In genomic region chr11:100863080-100863581, GRCh38 we compare ENCODE assay signal across 8 cellular contexts.
DNase-seq lines count a peak whose midpoint lies in the region; ATAC-seq, FAIRE-seq and TF ChIP-seq lines count a peak whose summit lies in the region.

No MANE protein-coding gene starts in this region.

- H4K91ac ChIP-seq in H1 (replicated peaks; ENCODE audit: insufficient read length, low read length) = no peak overlapping the region

- H3K56ac ChIP-seq in H1 (replicated peaks; ENCODE audit: insufficient read length, low read depth, low read length) = no peak overlapping the region

- H3K23me2 ChIP-seq in H1 (ENCODE audit: low read depth, low read length) = no peaks in the 10 kb centered on the region

- H2AFZ ChIP-seq in H1 (ENCODE audit: low read length) = no peak overlapping the region

- H2BK20ac ChIP-seq in H1 (ENCODE audit: low read length) = no peak overlapping the region

- H3K4ac ChIP-seq in H1 (replicated peaks; ENCODE audit: insufficient read length, low read depth, low read length) = no peak overlapping the region

- H3K9me3 ChIP-seq in H1 (ENCODE audit: insufficient read depth in 2 of 2, low read depth in 1 of 2, low read length in 1 of 2) = no peaks in the 10 kb centered on the region
- H3K9me3 ChIP-seq in gastrocnemius medialis = no peaks in the 10 kb centered on the region

- no peak for FAIRE-seq in H1 (lab: Jason Lieb, UNC)

- H3K18ac ChIP-seq in H1 (ENCODE audit: extremely low read depth, low read length) = no peak overlapping the region

- in situ Hi-C loops in gastrocnemius medialis (cut with MboI; ENCODE audit: low sequenced_read_pairs in 4 of 4) = no loop called here

- POLR2A ChIA-PET in H1 (lab: Charles Lee; ENCODE audit: partially characterized antibody) = no interaction called here

- H3K23ac ChIP-seq in H1 (ENCODE audit: insufficient read length) = no peak overlapping the region

- TF ChIP-seq EP300 in H1 (IDR thresholded peaks at IDR 0.05; ENCODE audit: borderline replicate concordance in 1 of 2, low read depth in 2 of 2, low read length in 2 of 2) = no peak

- H3K36me3 ChIP-seq in H1 (ENCODE audit: control insufficient read depth in 2 of 4, insufficient read depth in 4 of 4, low read length in 3 of 4) (no peaks in the 10 kb centered on the region), gastrocnemius medialis (no peaks in the 10 kb centered on the region)

- H4K8ac ChIP-seq in H1 (ENCODE audit: extremely low read depth, insufficient read depth, low read length) = no peak overlapping the region

- TF ChIP-seq POLR2A in H1 (IDR thresholded peaks at IDR 0.05; ENCODE audit: control extremely low read depth in 1 of 2, low read depth in 2 of 2, low read length in 2 of 2) = no peak
- TF ChIP-seq POLR2A in gastrocnemius medialis (IDR thresholded peaks at IDR 0.05) = no peak

- CTCF ChIA-PET in H1 (lab: Charles Lee; ENCODE audit: partially characterized antibody) = interaction anchor here (0.6 kb wide), 1 partner anchor 12 kb away, joined by 3 read pairs; no protein-coding TSS in a partner anchor

- no peak for TF ChIP-seq RAD21 in H1 (IDR thresholded peaks at IDR 0.05 in 1 of 2, conservative IDR thresholded peaks at IDR 0.05 in 1 of 2; ENCODE audit: low read depth in 2 of 2, low read length in 2 of 2)

- no peak overlapping the region for H2BK12ac ChIP-seq in H1 (ENCODE audit: low read depth, low read length)

- no peaks in the 10 kb centered on the region for H4K20me1 ChIP-seq in H1 (replicated peaks in 1 of 2; ENCODE audit: control insufficient read depth in 1 of 2, insufficient read depth in 2 of 2, low read length in 2 of 2)

- ATAC-seq in GM21529 (IDR thresholded peaks at IDR 0.05; ENCODE audit: unreplicated experiment) (peak; percentile 91), gastrocnemius medialis (peak; percentile 77 to 89)

- intact Hi-C loops in gastrocnemius medialis (cut with DNase I; ENCODE audit: low total_unique reads) = no loop called here

- no peak overlapping the region for H3K4me2 ChIP-seq in H1 (ENCODE audit: insufficient read depth in 1 of 2, low read depth in 2 of 2, low read length in 2 of 2)

- no peak overlapping the region for H3K27ac ChIP-seq in H1 (ENCODE audit: low read depth, low read length)
- peak overlapping the region in 3 of 4 donors; percentile 18 to 52 (median 36) for H3K27ac ChIP-seq in gastrocnemius medialis
- no peak overlapping the region for H3K27ac ChIP-seq in caudate nucleus (ENCODE audit: low read depth, low read length)

- no peak overlapping the region for H3K4me3 ChIP-seq in GM12864 (ENCODE audit: low read depth, low read length)
- H3K4me3 ChIP-seq in H1 (ENCODE audit: extremely low read depth in 1 of 4, insufficient read depth in 2 of 4, low read depth in 3 of 4, low read length in 4 of 4) = no peak overlapping the region
- no peak overlapping the region for H3K4me3 ChIP-seq in gastrocnemius medialis

- H3K79me1 ChIP-seq in H1 (ENCODE audit: low read depth, low read length) = no peaks in the 10 kb centered on the region

- H3K79me2 ChIP-seq in H1 (ENCODE audit: control insufficient read depth in 1 of 2, insufficient read depth in 2 of 2, low read length in 2 of 2) = peaks cover 0 to 6% of the 10 kb centered on the region in 2 experiments; a peak in 1 of 4 replicates

- no peak overlapping the region for H2BK15ac ChIP-seq in H1 (ENCODE audit: low read length)

- peaks cover 0 to 11% (median 9%) of the 10 kb centered on the region in 4 experiments; a peak in 5 of 7 replicates for H3K4me1 ChIP-seq in H1 (replicated peaks in 1 of 4; ENCODE audit: control insufficient read depth in 3 of 4, insufficient read depth in 4 of 4, low read length in 3 of 4)
- H3K4me1 ChIP-seq in gastrocnemius medialis = peaks cover 0 to 6% of the 10 kb centered on the region in 2 donors

- peak overlapping the region in 1 of 4 experiments; percentile 0; a peak in 1 of 7 replicates for H3K9ac ChIP-seq in H1 (replicated peaks in 1 of 4; ENCODE audit: extremely low read depth in 1 of 4, low read depth in 3 of 4, low read length in 3 of 4)

- DNase-seq in GM12864 (ENCODE audit: low read depth) = peak; percentile 25
- peak; percentile 32 for DNase-seq in KG1 (lab: John Stamatoyannopoulos, UW)
- DNase-seq in H1 (ENCODE audit: low read depth in 1 of 2, low spot score in 2 of 2) = no peak
- DNase-seq in gastrocnemius medialis = peak in 1 of 2 donors; percentile 18
- no peak for DNase-seq in 8988T
- no peak for DNase-seq in foreskin melanocyte
- DNase-seq in caudate nucleus (lab: John Stamatoyannopoulos, UW) = no peak

- no peak overlapping the region for H4K5ac ChIP-seq in H1 (ENCODE audit: insufficient read length, low read depth, low read length)

- H2AK5ac ChIP-seq in H1 (ENCODE audit: low read depth, low read length) = no peak overlapping the region

- H2BK5ac ChIP-seq in H1 (ENCODE audit: low read depth, low read length) = no peak overlapping the region

- H2BK120ac ChIP-seq in H1 (replicated peaks; ENCODE audit: low read depth, low read length) = no peak overlapping the region

- WGBS in H1 (ENCODE audit: extremely low coverage in 1 of 2, insufficient coverage in 1 of 2, insufficient read length in 1 of 2, insufficient replicate concordance in 2 of 2, low coverage in 1 of 2, low lambda C conversion rate in 2 of 2, missing lambda C conversion rate in 1 of 2), 2 experiments = 83% methylated on average over 2 of the region's 2 CpGs; no CpG with 5 or more reads in 1 of the 2 experiments

- no peak overlapping the region for H3K14ac ChIP-seq in H1 (ENCODE audit: insufficient read length)

- H3K27me3 ChIP-seq in H1 (replicated peaks in 1 of 4; ENCODE audit: control insufficient read depth in 3 of 4, extremely low read depth in 1 of 4, insufficient read depth in 3 of 4, low read length in 3 of 4) = no peaks in the 10 kb centered on the region
- H3K27me3 ChIP-seq in gastrocnemius medialis = no peaks in the 10 kb centered on the region

- TF ChIP-seq CTCF in GM12864 (IDR thresholded peaks at IDR 0.05; ENCODE audit: low read depth, low read length, missing control alignments) (no peak), H1 (IDR thresholded peaks at IDR 0.05; ENCODE audit: control extremely low read depth in 1 of 3, insufficient read depth in 1 of 3, low read depth in 1 of 3, low read length in 3 of 3) (no peak), gastrocnemius medialis (IDR thresholded peaks at IDR 0.05 in 4 of 5, conservative IDR thresholded peaks at IDR 0.05 in 1 of 5) (no peak)

TF ChIP-seq in H1, 55 proteins besides CTCF, POLR2A, EP300 and RAD21:
- 0 out of 2 replicates have a peak, but pooled peaks have one; percentile 25 for TF ChIP-seq BACH1 (IDR thresholded peaks at IDR 0.05; ENCODE audit: low read length)
- TF ChIP-seq MAFK (IDR thresholded peaks at IDR 0.05; ENCODE audit: low read depth, low read length) = peak; percentile 4; the same call in 1 of the 2 replicates
- no peak for TF ChIP-seq SP2 (IDR thresholded peaks at IDR 0.05; ENCODE audit: low read length)

Comparison
In these comparisons a context has a peak if more than half of its experiments do, and no peak if none do; other contexts are left out.
1. DNase-seq: peak in GM12864 (single experiment) and KG1 (single experiment); none in H1 (0 of 2), 8988T (single experiment), foreskin melanocyte (single experiment) and caudate nucleus (0 of 61).
2. H3K27ac ChIP-seq: peak in gastrocnemius medialis (3 of 4); none in H1 (single experiment) and caudate nucleus (single experiment).